In genomic region chr3:44762170-44762677, GRCh38 we compare ENCODE assay signal across 8 cellular contexts.
A peak's percentile ranks its signal among the peaks of the same experiment; 100 is the strongest.
DNase-seq lines count a peak whose midpoint lies in the region; ATAC-seq and TF ChIP-seq lines count a peak whose summit lies in the region.

No MANE protein-coding gene starts in this region.

- DNase-seq in RKO (ENCODE audit: low spot score) (peak; percentile 46), erythroblast (lab: John Stamatoyannopoulos, UW) (peak; percentile 62 to 77), pons (ENCODE audit: low spot score) (peak; percentile 2)

- H3K4me1 ChIP-seq in ACC112 (ENCODE audit: control insufficient read depth, insufficient read depth, low read length, unreplicated experiment): peaks cover 5% of the 10 kb centered on the region

- peaks cover 45% of the 10 kb centered on the region for H3K36me3 ChIP-seq in ACC112 (ENCODE audit: insufficient read depth, low read length)

- ATAC-seq in GM18907 (IDR thresholded peaks at IDR 0.05; ENCODE audit: unreplicated experiment) (peak; percentile 6), HG03442 (IDR thresholded peaks at IDR 0.05; ENCODE audit: unreplicated experiment) (no peak), HG02642 (IDR thresholded peaks at IDR 0.05; ENCODE audit: poor library complexity, unreplicated experiment) (no peak), GM18909 (IDR thresholded peaks at IDR 0.05; ENCODE audit: poor library complexity, unreplicated experiment) (no peak)

- H3K27me3 ChIP-seq in ACC112 (ENCODE audit: insufficient read depth, low read length): no peaks in the 10 kb centered on the region

- peaks cover 73% of the 10 kb centered on the region for H3K79me2 ChIP-seq in ACC112 (ENCODE audit: control insufficient read depth, insufficient read depth, low read length, unreplicated experiment)

- H3K4me3 ChIP-seq in ACC112 (ENCODE audit: low read depth, low read length): peak overlapping the region; percentile 80

- TF ChIP-seq POLR2A in erythroblast (IDR thresholded peaks at IDR 0.05; ENCODE audit: low read length): no peak

- H2AFZ ChIP-seq in ACC112 (ENCODE audit: low read length, unreplicated experiment): peak overlapping the region; percentile 52

- H3K27ac ChIP-seq in ACC112 (ENCODE audit: low read depth, low read length): peak overlapping the region; percentile 59

Comparison
In these comparisons a context has a peak if more than half of its experiments do, and no peak if none do; other contexts are left out.
1. DNase-seq: peak in every context shown above with its lines; median percentile 70 in erythroblast; 46 in RKO; 2 in pons.